Comparison of ENCODE assay signal across 16 cellular contexts in the genomic region with DNA sequence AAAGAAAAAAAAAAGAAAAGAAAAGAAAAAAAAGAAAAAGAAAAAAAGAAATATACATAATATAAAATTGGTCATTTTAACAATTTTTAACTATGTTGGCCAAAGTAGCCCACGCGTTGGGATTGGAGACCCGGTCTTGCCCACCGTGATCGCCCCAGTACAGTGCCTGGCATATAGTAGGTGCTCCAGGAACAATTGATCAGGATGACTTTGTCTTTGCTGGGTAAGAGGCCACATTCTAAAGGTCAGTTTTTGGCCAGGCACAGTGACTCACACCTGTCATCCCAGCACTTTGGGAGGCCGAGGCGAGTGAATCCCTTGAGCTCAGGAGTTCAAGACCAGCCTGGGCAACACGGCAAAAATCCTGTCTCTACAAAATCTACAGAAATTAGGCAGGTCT. TPM values are rescaled to one million over a fixed set of nuclear protein-coding genes. Genes with fewer than 3 reads are reported as not detected.
"Had no signal": no experiment of that assay in that cellular context is flagged by ENCODE, and none has a peak within 500 bp of the region (broad histone marks: within the 10 kb centered on the region; RNA-seq: fewer than 3 reads in every experiment).

No MANE protein-coding gene starts in this region.

- H3K4me3 ChIP-seq: colonic mucosa, dorsolateral prefrontal cortex, mucosa of descending colon, sigmoid colon, skin epidermis had no signal

- H3K36me3 Mint-ChIP-seq: naive thymus-derived CD8-positive, alpha-beta T cell had no signal

- H3K27ac ChIP-seq: colonic mucosa, dorsolateral prefrontal cortex, neutrophil, sigmoid colon, skin epidermis had no signal

- H3K36me3 ChIP-seq: colonic mucosa, neutrophil, sigmoid colon had no signal

- H3K9me3 ChIP-seq: colonic mucosa, mucosa of descending colon, neutrophil, sigmoid colon had no signal

- ATAC-seq: left colon; left ventricle myocardium superior; mucosa of descending colon; naive thymus-derived CD8-positive, alpha-beta T cell had no signal

- H3K27me3 ChIP-seq: colonic mucosa had no signal

- H3K4me3 Mint-ChIP-seq: naive thymus-derived CD8-positive, alpha-beta T cell had no signal

- H3K9me3 Mint-ChIP-seq: naive thymus-derived CD8-positive, alpha-beta T cell had no signal

- DNase-seq: colonic mucosa; dorsolateral prefrontal cortex; effector CD8-positive, alpha-beta T cell; foreskin melanocyte; hippocampal formation; left colon; left ventricle myocardium superior; mucosa of descending colon; naive thymus-derived CD8-positive, alpha-beta T cell; sigmoid colon; stimulated activated CD4-positive, alpha-beta T cell treated with anti-CD3 and anti-CD28 coated beads, Interleukin-2, amount 100 ng/mL, for 48 hours; stimulated activated naive CD4-positive, alpha-beta T cell treated with Interleukin-2 at 50 U/mL for 16 hours; trophoblast cell had no signal

RNA-seq across cellular contexts. Expression of a gene that starts 3.8 kb away (rescaled TPM):
- total RNA-seq: naive thymus-derived CD8-positive, alpha-beta T cell had no signal
- polyA plus RNA-seq: neural cell had no signal
